In the genomic region with DNA sequence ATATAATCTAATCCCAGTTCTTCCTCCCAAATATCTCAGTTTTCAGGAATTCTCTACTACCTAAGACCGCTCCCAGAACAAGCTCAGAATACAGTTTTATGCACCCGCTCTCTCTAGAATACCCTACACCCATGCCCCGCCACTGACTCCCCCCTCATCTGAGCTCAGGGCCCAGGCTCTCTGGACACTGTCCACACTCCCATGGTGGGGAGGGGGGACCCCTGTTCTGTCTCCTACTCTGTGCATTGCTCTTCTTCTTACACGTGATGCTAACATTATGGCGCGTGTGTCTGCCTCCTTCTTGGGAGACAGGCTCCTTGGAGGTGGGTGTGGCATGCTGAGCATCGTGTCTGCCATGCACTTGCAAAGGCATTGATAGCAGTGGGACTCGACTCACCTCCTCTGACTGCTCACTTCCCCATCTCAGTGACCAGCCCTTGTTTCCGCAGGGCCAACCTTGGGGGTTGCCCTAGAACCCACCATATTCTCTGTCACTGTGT, we compare ENCODE assay signal across 25 cellular contexts.
"Had no signal": no experiment of that assay in that cellular context is flagged by ENCODE, and none has a peak within 500 bp of the region (broad histone marks: within the 10 kb centered on the region; RNA-seq: fewer than 3 reads in every experiment).

No MANE protein-coding gene starts in this region.

- H3K9me3 Mint-ChIP-seq: activated naive CD4-positive, alpha-beta T cell treated with anti-CD3 and anti-CD28 coated beads, Interleukin-2, amount 50 U/mL, for 24 hours; activated T-cell treated with anti-CD3 and anti-CD28 coated beads, Interleukin-2, amount 50 U/mL, for 72 hours; immature natural killer cell; mesothelial cell of epicardium; naive thymus-derived CD8-positive, alpha-beta T cell; T-cell; T-helper 2 cell treated with Interferon-gamma antibody and Interleukin-4, amounts not matched to agents 5 μg/mL and 100 μg/mL, for 36 hours had no signal

- H3K27me3 ChIP-seq: hepatocyte, neural progenitor cell, SJCRH30, tibial artery had no signal

- H3K4me3 Mint-ChIP-seq: activated naive CD4-positive, alpha-beta T cell treated with anti-CD3 and anti-CD28 coated beads, Interleukin-2, amount 50 U/mL, for 24 hours; activated T-cell treated with anti-CD3 and anti-CD28 coated beads, Interleukin-2, amount 50 U/mL, for 72 hours; brain; immature natural killer cell; mesothelial cell of epicardium; naive thymus-derived CD8-positive, alpha-beta T cell; neural progenitor cell; T-cell; T-helper 2 cell treated with Interferon-gamma antibody and Interleukin-4, amounts not matched to agents 5 μg/mL and 100 μg/mL, for 36 hours had no signal

- H3K27ac ChIP-seq: hepatocyte, left ventricle myocardium inferior, neural progenitor cell, prostate gland, SJCRH30, tibial artery had no signal

- H3K4me1 ChIP-seq: left ventricle myocardium inferior, prostate gland, SJCRH30, tibial artery had no signal

- H3K27me3 Mint-ChIP-seq: activated naive CD4-positive, alpha-beta T cell treated with anti-CD3 and anti-CD28 coated beads, Interleukin-2, amount 50 U/mL, for 24 hours; brain had no signal

- H3K4me2 ChIP-seq: hepatocyte, neural progenitor cell, smooth muscle cell had no signal

- H3K4me1 Mint-ChIP-seq: activated naive CD4-positive, alpha-beta T cell treated with anti-CD3 and anti-CD28 coated beads, Interleukin-2, amount 50 U/mL, for 24 hours; immature natural killer cell; naive thymus-derived CD8-positive, alpha-beta T cell; T-cell had no signal

- H3K36me3 ChIP-seq: left ventricle myocardium inferior, neural progenitor cell, prostate gland, SJCRH30, tibial artery had no signal

- H3K9ac ChIP-seq: neural progenitor cell had no signal

- H3K27ac Mint-ChIP-seq: activated naive CD4-positive, alpha-beta T cell treated with anti-CD3 and anti-CD28 coated beads, Interleukin-2, amount 50 U/mL, for 24 hours; activated T-cell treated with anti-CD3 and anti-CD28 coated beads, Interleukin-2, amount 50 U/mL, for 72 hours; brain; immature natural killer cell; mesothelial cell of epicardium; naive thymus-derived CD8-positive, alpha-beta T cell; neural progenitor cell; T-cell; T-helper 2 cell treated with Interferon-gamma antibody and Interleukin-4, amounts not matched to agents 5 μg/mL and 100 μg/mL, for 36 hours had no signal

- ATAC-seq: activated T-cell treated with anti-CD3 and anti-CD28 coated beads, Interleukin-2, amount 50 U/mL, for 72 hours; esophagus mucosa; naive thymus-derived CD8-positive, alpha-beta T cell; T-cell had no signal

- H3K4me3 ChIP-seq: hepatocyte, left ventricle myocardium inferior, neural progenitor cell, prostate gland, SJCRH30, smooth muscle cell, tibial artery had no signal

- H3K9me3 ChIP-seq: left ventricle myocardium inferior, prostate gland, SJCRH30, tibial artery had no signal

- H2AFZ ChIP-seq: hepatocyte, neural progenitor cell had no signal

- DNase-seq: activated CD4-positive, alpha-beta T cell treated with anti-CD3 and anti-CD28 coated beads for 1 hour; activated gamma-delta T cell; activated T-cell treated with anti-CD3 and anti-CD28 coated beads, Interleukin-2, amount 50 U/mL, for 72 hours; anterior cingulate cortex; caudate nucleus; dermis blood vessel endothelial cell; effector memory CD4-positive, alpha-beta T cell; glutamatergic neuron; immature natural killer cell; left ventricle myocardium inferior; SJCRH30; stimulated activated CD4-positive, alpha-beta T cell treated with anti-CD3 and anti-CD28 coated beads, Interleukin-2, amount 100 ng/mL, for 48 hours; stimulated activated naive CD4-positive, alpha-beta T cell; T-cell had no signal

- H3K36me3 Mint-ChIP-seq: activated naive CD4-positive, alpha-beta T cell treated with anti-CD3 and anti-CD28 coated beads, Interleukin-2, amount 50 U/mL, for 24 hours; brain; immature natural killer cell; mesothelial cell of epicardium; naive thymus-derived CD8-positive, alpha-beta T cell; neural progenitor cell; T-cell had no signal

- H3K79me2 ChIP-seq: hepatocyte had no signal
